Comparison of ENCODE assay signal across 9 cellular contexts in genomic region chr2:28137221-28137620, GRCh38.
A peak's percentile ranks its signal among the peaks of the same experiment; 100 is the strongest.
DNase-seq lines count a peak whose midpoint lies in the region; ATAC-seq and TF ChIP-seq lines count a peak whose summit lies in the region.
"Had no signal": no experiment of that assay in that cellular context is flagged by ENCODE, and none has a peak within 500 bp of the region (broad histone marks: within the 10 kb centered on the region; RNA-seq: fewer than 3 reads in every experiment).

No MANE protein-coding gene starts in this region.

- DNase-seq in NCI-H1105 treated with DMSO at 0.1 percent for 48 hours (lab: John Stamatoyannopoulos, UW) (peak; percentile 6), NCI-H1105 (lab: John Stamatoyannopoulos, UW) (no peak), adipocyte (ENCODE audit: low read depth) (peak; percentile 96), left ventricle myocardium inferior (no peak), tibial nerve (ENCODE audit: low spot score in 2 of 2) (peak in 1 of 2 donors; percentile 66), occipital lobe (lab: John Stamatoyannopoulos, UW) (no peak)
- DNase-seq: SHP77 had no signal

- ATAC-seq in GM21526 (IDR thresholded peaks at IDR 0.05; ENCODE audit: low FRiP score, unreplicated experiment) (no peak), HG02884 (IDR thresholded peaks at IDR 0.05; ENCODE audit: unreplicated experiment) (no peak)

- 19 to 20% methylated on average over 2 of the region's 2 CpGs for WGBS in tibial nerve, 2 donors

- H3K4me1 ChIP-seq in adipocyte (ENCODE audit: control insufficient read depth, insufficient read depth, low read length) (peaks cover 32% of the 10 kb centered on the region), left ventricle myocardium inferior (peaks cover 44% of the 10 kb centered on the region), tibial nerve (peaks cover 0 to 47% (median 15%) of the 10 kb centered on the region in 4 donors)

- intact Hi-C loops in left ventricle myocardium inferior (cut with micrococcal nuclease), result no loop called here

- H3K27me3 ChIP-seq in adipocyte (replicated peaks; ENCODE audit: control insufficient read depth, insufficient read depth, low read length) (no peaks in the 10 kb centered on the region), left ventricle myocardium inferior (ENCODE audit: low read depth) (no peaks in the 10 kb centered on the region), tibial nerve (no peaks in the 10 kb centered on the region)

- H3K9me3 ChIP-seq in adipocyte (ENCODE audit: control insufficient read depth, low read length) (no peaks in the 10 kb centered on the region), left ventricle myocardium inferior (replicated peaks) (no peaks in the 10 kb centered on the region), tibial nerve (no peaks in the 10 kb centered on the region)

- TF ChIP-seq EP300 in tibial nerve (IDR thresholded peaks at IDR 0.05), result peak in 1 of 2 donors; percentile 59

- H3K27ac ChIP-seq in left ventricle myocardium inferior (replicated peaks) (peak overlapping the region; percentile 57), tibial nerve (peak overlapping the region in 3 of 4 donors; percentile 4 to 73 (median 62))

- peak overlapping the region; percentile 72 for H3K9ac ChIP-seq in adipocyte (ENCODE audit: low read length)

- no peak for TF ChIP-seq POLR2A in tibial nerve (IDR thresholded peaks at IDR 0.05)

- TF ChIP-seq CTCF in left ventricle myocardium inferior (IDR thresholded peaks at IDR 0.05; ENCODE audit: borderline replicate concordance) (no peak), tibial nerve (IDR thresholded peaks at IDR 0.05) (no peak)

- H3K4me3 ChIP-seq in adipocyte (ENCODE audit: low read length) (peak overlapping the region; percentile 37), left ventricle myocardium inferior (no peak overlapping the region), tibial nerve (no peak overlapping the region)

- H3K36me3 ChIP-seq in adipocyte (ENCODE audit: control insufficient read depth, insufficient read depth, low read length, severe bottlenecking) (no peaks in the 10 kb centered on the region), left ventricle myocardium inferior (no peaks in the 10 kb centered on the region), tibial nerve (no peaks in the 10 kb centered on the region)

Comparison
In these comparisons a context has a peak if more than half of its experiments do, and no peak if none do; other contexts are left out.
1. DNase-seq: peak in NCI-H1105 treated with DMSO at 0.1 percent for 48 hours (single experiment) and adipocyte (single experiment); none in NCI-H1105 (single experiment), left ventricle myocardium inferior (single experiment) and occipital lobe (single experiment).